Comparison of ENCODE assay signal across 1 cellular context in genomic region chr13:112687836-112688559, GRCh38.
TF ChIP-seq lines count a peak whose summit lies in the region.

No MANE protein-coding gene starts in this region.

TF ChIP-seq in WTC11, 78 proteins besides CTCF, POLR2A, EP300 and RAD21 (continued from another document):
- TF ChIP-seq FOXP4 (CRISPR knock-in tag; IDR thresholded peaks at IDR 0.05) (no peak), ERG (CRISPR knock-in tag; IDR thresholded peaks at IDR 0.05) (no peak), ZSCAN18 (CRISPR knock-in tag; IDR thresholded peaks at IDR 0.05) (no peak), ZNF416 (CRISPR knock-in tag; IDR thresholded peaks at IDR 0.05) (no peak), ATF1 (CRISPR knock-in tag; IDR thresholded peaks at IDR 0.05) (no peak), ZNF121 (CRISPR knock-in tag; IDR thresholded peaks at IDR 0.05) (no peak), SMAD3 (CRISPR knock-in tag; IDR thresholded peaks at IDR 0.05; ENCODE audit: borderline replicate concordance) (no peak), CREB1 (CRISPR knock-in tag; IDR thresholded peaks at IDR 0.05) (no peak), RORB (CRISPR knock-in tag; IDR thresholded peaks at IDR 0.05) (no peak)
